ENCODE assay signal across 31 cellular contexts in genomic region chr9:134693011-134693410, GRCh38. TPM values are rescaled to one million over a fixed set of nuclear protein-coding genes. Genes with fewer than 3 reads are reported as not detected.
A peak's percentile ranks its signal among the peaks of the same experiment; 100 is the strongest.
DNase-seq lines count a peak whose midpoint lies in the region; ATAC-seq and TF ChIP-seq lines count a peak whose summit lies in the region.
"Had no signal": no experiment of that assay in that cellular context is flagged by ENCODE, and none has a peak within 500 bp of the region (broad histone marks: within the 10 kb centered on the region; RNA-seq: fewer than 3 reads in every experiment).

No MANE protein-coding gene starts in this region.

- H3K36me3 ChIP-seq in Loucy (ENCODE audit: insufficient read depth, low read length): no peaks in the 10 kb centered on the region
- peaks cover 0 to 20% (median 0%) of the 10 kb centered on the region in 3 donors for H3K36me3 ChIP-seq in tibial nerve
- H3K36me3 ChIP-seq in brain microvascular endothelial cell (replicated peaks): peaks cover 76% of the 10 kb centered on the region

- H3K9ac ChIP-seq in Loucy (ENCODE audit: low read depth, low read length, poor library complexity, severe bottlenecking): peak overlapping the region; percentile 66

- H3K36me3 Mint-ChIP-seq in activated T-helper 17 cell treated with anti-CD3 and anti-CD28 coated beads, Interleukin-2, amount 50 U/mL, for 72 hours (ENCODE audit: low read depth): no peaks in the 10 kb centered on the region
- H3K36me3 Mint-ChIP-seq in nephron progenitor cell (ENCODE audit: low read depth): no peaks in the 10 kb centered on the region
- H3K36me3 Mint-ChIP-seq: CD4-positive, alpha-beta memory T cell; stimulated activated naive B cell treated with anti-CD40 and anti-IgM and Interleukin-4, amounts not matched to agents 10 μg/mL and 1 μg/mL and 100 μg/mL, for 72 hours had no signal

- no peaks in the 10 kb centered on the region for H3K4me1 Mint-ChIP-seq in activated T-helper 17 cell treated with anti-CD3 and anti-CD28 coated beads, Interleukin-2, amount 50 U/mL, for 72 hours
- H3K4me1 Mint-ChIP-seq in nephron progenitor cell: peaks cover 29% of the 10 kb centered on the region
- H3K4me1 Mint-ChIP-seq: stimulated activated naive B cell treated with anti-CD40 and anti-IgM and Interleukin-4, amounts not matched to agents 10 μg/mL and 1 μg/mL and 100 μg/mL, for 72 hours had no signal

- no peaks in the 10 kb centered on the region; the same call in 1 of the 2 replicates for H3F3A ChIP-seq in Loucy (ENCODE audit: low read depth)

- no peaks in the 10 kb centered on the region for H4K20me1 ChIP-seq in Loucy (ENCODE audit: insufficient read depth, low read length, poor library complexity, severe bottlenecking)

- H3K9me3 ChIP-seq in Loucy (ENCODE audit: insufficient read depth, low read depth, low read length): no peaks in the 10 kb centered on the region
- no peaks in the 10 kb centered on the region for H3K9me3 ChIP-seq in tibial nerve
- H3K9me3 ChIP-seq: psoas muscle, testis had no signal

- H3K9me2 ChIP-seq in Loucy (replicated peaks; ENCODE audit: low read depth, low read length): no peaks in the 10 kb centered on the region

- peaks cover 39% of the 10 kb centered on the region for H3K4me1 ChIP-seq in Loucy (ENCODE audit: insufficient read depth, low read length, poor library complexity, severe bottlenecking)
- peaks cover 0 to 48% (median 8%) of the 10 kb centered on the region in 4 donors for H3K4me1 ChIP-seq in tibial nerve
- H3K4me1 ChIP-seq: psoas muscle, testis had no signal

- no peak for TF ChIP-seq CTCF in Loucy (conservative IDR thresholded peaks at IDR 0.05; ENCODE audit: low read length)
- TF ChIP-seq CTCF in nephron progenitor cell (IDR thresholded peaks at IDR 0.05): no peak
- no peak for TF ChIP-seq CTCF in tibial nerve (IDR thresholded peaks at IDR 0.05)
- no peak for TF ChIP-seq CTCF in brain microvascular endothelial cell (IDR thresholded peaks at IDR 0.05; ENCODE audit: low read depth, low read length, missing control alignments)

- DNase-seq in DMS79 (lab: John Stamatoyannopoulos, UW): peak; percentile 58
- no peak for DNase-seq in nephron progenitor cell
- no peak for DNase-seq in NCI-H82 treated with DMSO at 0.1 percent for 48 hours (lab: John Stamatoyannopoulos, UW; ENCODE audit: unreplicated experiment)
- DNase-seq in tibial nerve (ENCODE audit: low spot score in 2 of 2): no peak
- no peak for DNase-seq in brain microvascular endothelial cell
- DNase-seq in glomerular visceral epithelial cell (ENCODE audit: extremely low spot score): no peak
- DNase-seq: activated CD8-positive, alpha-beta memory T cell treated with anti-CD3 and anti-CD28 coated beads for 24 hours; activated naive CD4-positive, alpha-beta T cell; activated T-cell treated with anti-CD3 and anti-CD28 coated beads, Interleukin-2, amount 50 U/mL, for 24 hours; anterior cingulate cortex; caudate nucleus; DMS53; HCEC 1CT; hippocampal formation; Karpas-422; NCI-H1092; NCI-H2029; NCI-H510A; stimulated activated CD4-positive, alpha-beta T cell treated with anti-CD3 and anti-CD28 coated beads, Interleukin-2, amount 100 ng/mL, for 24 hours; stimulated activated naive B cell treated with anti-CD40 and anti-IgM and Interleukin-4, amounts not matched to agents 10 μg/mL and 1 μg/mL and 100 μg/mL, for 72 hours; SW 1271; testis had no signal

- ATAC-seq in activated T-helper 17 cell treated with anti-CD3 and anti-CD28 coated beads, Interleukin-2, amount 50 U/mL, for 72 hours (replicated peaks): peak; percentile 34
- ATAC-seq: activated CD4-positive, CD25-positive, alpha-beta regulatory T cell treated with anti-CD3 and anti-CD28 coated beads, Interleukin-2, amount 50 U/mL, for 24 hours; GM12878; psoas muscle; stimulated activated naive B cell treated with anti-CD40 and anti-IgM and Interleukin-4, amounts not matched to agents 10 μg/mL and 1 μg/mL and 100 μg/mL, for 72 hours had no signal

- H3K4me3 Mint-ChIP-seq in activated T-helper 17 cell treated with anti-CD3 and anti-CD28 coated beads, Interleukin-2, amount 50 U/mL, for 72 hours: no peak overlapping the region
- no peak overlapping the region for H3K4me3 Mint-ChIP-seq in nephron progenitor cell
- H3K4me3 Mint-ChIP-seq: activated T-cell treated with anti-CD3 and anti-CD28 coated beads, Interleukin-2, amount 50 U/mL, for 24 hours; stimulated activated naive B cell treated with anti-CD40 and anti-IgM and Interleukin-4, amounts not matched to agents 10 μg/mL and 1 μg/mL and 100 μg/mL, for 72 hours had no signal

- no peak overlapping the region for H3K27ac Mint-ChIP-seq in activated T-helper 17 cell treated with anti-CD3 and anti-CD28 coated beads, Interleukin-2, amount 50 U/mL, for 72 hours
- peak overlapping the region; percentile 66 for H3K27ac Mint-ChIP-seq in nephron progenitor cell
- H3K27ac Mint-ChIP-seq: activated T-cell treated with anti-CD3 and anti-CD28 coated beads, Interleukin-2, amount 50 U/mL, for 24 hours; stimulated activated naive B cell treated with anti-CD40 and anti-IgM and Interleukin-4, amounts not matched to agents 10 μg/mL and 1 μg/mL and 100 μg/mL, for 72 hours had no signal

- H3K27me3 Mint-ChIP-seq in activated T-helper 17 cell treated with anti-CD3 and anti-CD28 coated beads, Interleukin-2, amount 50 U/mL, for 72 hours: no peaks in the 10 kb centered on the region
- H3K27me3 Mint-ChIP-seq in nephron progenitor cell (ENCODE audit: low read depth, poor library complexity): no peaks in the 10 kb centered on the region
- H3K27me3 Mint-ChIP-seq: activated T-cell treated with anti-CD3 and anti-CD28 coated beads, Interleukin-2, amount 50 U/mL, for 24 hours; stimulated activated naive B cell treated with anti-CD40 and anti-IgM and Interleukin-4, amounts not matched to agents 10 μg/mL and 1 μg/mL and 100 μg/mL, for 72 hours had no signal

- no peaks in the 10 kb centered on the region for H3K9me3 Mint-ChIP-seq in activated T-helper 17 cell treated with anti-CD3 and anti-CD28 coated beads, Interleukin-2, amount 50 U/mL, for 72 hours
- H3K9me3 Mint-ChIP-seq in nephron progenitor cell: no peaks in the 10 kb centered on the region
- H3K9me3 Mint-ChIP-seq: activated T-cell treated with anti-CD3 and anti-CD28 coated beads, Interleukin-2, amount 50 U/mL, for 24 hours; CD4-positive, alpha-beta memory T cell; stimulated activated naive B cell treated with anti-CD40 and anti-IgM and Interleukin-4, amounts not matched to agents 10 μg/mL and 1 μg/mL and 100 μg/mL, for 72 hours had no signal

- peak overlapping the region; percentile 65 for H3K4me2 ChIP-seq in Loucy (ENCODE audit: low read depth, low read length, poor library complexity, severe bottlenecking)

- peak overlapping the region; percentile 25 for H3K4me3 ChIP-seq in Loucy (ENCODE audit: low read length, poor library complexity, severe bottlenecking)
- H3K4me3 ChIP-seq in tibial nerve: no peak overlapping the region
- H3K4me3 ChIP-seq in brain microvascular endothelial cell (ENCODE audit: low read depth, low read length): no peak overlapping the region
- H3K4me3 ChIP-seq: dorsolateral prefrontal cortex, GM12878, psoas muscle, skin epidermis, testis had no signal

- H3K27me3 ChIP-seq in Loucy (ENCODE audit: insufficient read depth, low read length, poor library complexity, severe bottlenecking) (no peaks in the 10 kb centered on the region), tibial nerve (no peaks in the 10 kb centered on the region), brain microvascular endothelial cell (replicated peaks) (no peaks in the 10 kb centered on the region)
- H3K27me3 ChIP-seq: dorsolateral prefrontal cortex, testis had no signal

- H3K27ac ChIP-seq in tibial nerve (no peak overlapping the region), brain microvascular endothelial cell (no peak overlapping the region)
- H3K27ac ChIP-seq: dorsolateral prefrontal cortex, epithelial cell of prostate, skin epidermis, testis had no signal

- TF ChIP-seq POLR2A in tibial nerve (IDR thresholded peaks at IDR 0.05): no peak

- in situ Hi-C loops in brain microvascular endothelial cell (cut with HindIII; ENCODE audit: low pct_ligation_motif_present, low sequenced_read_pairs): no loop called here

- WGBS in tibial nerve, 2 donors: 73% methylated on average over 9 of the region's 9 CpGs

- H2AFZ ChIP-seq in Loucy (ENCODE audit: low read length): no peak overlapping the region

- TF ChIP-seq EP300 in tibial nerve (IDR thresholded peaks at IDR 0.05): no peak

- no peaks in the 10 kb centered on the region for H3K79me2 ChIP-seq in Loucy (ENCODE audit: insufficient read depth, low read length)

RNA-seq across cellular contexts. Expression of gene COL5A1, which starts 51.4 kb away (rescaled TPM):
- total RNA-seq in activated T-helper 17 cell treated with anti-CD3 and anti-CD28 coated beads, Interleukin-2, amount 50 U/mL, for 72 hours: 1 to 10 TPM in 1 of 2 donors, under 1 TPM in 1; 0.50 to 1.3 TPM
- total RNA-seq in tibial nerve: 10 to 100 TPM; 51.9 to 78.3 (median 62.4) TPM

Comparison
In these comparisons a context has a peak if more than half of its experiments do, and no peak if none do; other contexts are left out.
1. RNA of gene COL5A1, which starts 51.4 kb away (total RNA-seq): 51.9 to 78.3 TPM in tibial nerve; 0.50 to 1.3 TPM in activated T-helper 17 cell treated with anti-CD3 and anti-CD28 coated beads, Interleukin-2, amount 50 U/mL, for 72 hours; every median in the first group is over 10 times any median in the second.